In the genomic region with DNA sequence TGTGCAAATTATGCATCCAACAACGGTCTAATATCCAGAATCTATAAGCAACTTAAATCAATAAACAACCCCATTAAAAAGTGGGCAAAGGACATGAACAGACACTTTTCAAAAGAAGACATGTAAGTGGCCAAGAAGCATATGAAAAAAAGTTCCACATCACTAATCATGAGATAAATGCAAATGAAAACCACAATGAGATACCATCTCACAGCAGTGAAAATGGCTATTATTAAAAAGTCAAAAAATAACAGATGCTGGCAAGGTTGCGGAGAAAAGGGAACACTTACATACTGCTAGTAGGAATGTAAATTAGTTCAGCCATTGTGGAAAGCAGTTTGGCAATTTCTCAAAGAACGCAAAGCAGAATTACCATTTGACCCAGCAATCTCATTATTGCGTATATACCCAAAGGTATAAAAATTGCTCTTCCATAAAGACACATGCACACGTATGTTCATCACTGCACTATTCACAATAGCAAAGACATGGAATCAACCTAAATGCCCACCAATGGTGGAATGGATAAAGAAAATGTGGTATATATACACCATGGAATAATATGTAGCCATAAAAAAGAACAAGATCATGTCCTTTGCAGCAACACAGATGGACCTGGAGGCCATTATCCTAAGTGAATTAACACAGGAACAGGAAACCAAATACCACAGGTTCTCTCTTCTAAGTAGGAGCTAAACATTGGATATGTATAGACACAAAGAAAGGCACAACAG, we compare ENCODE assay signal across 1 cellular context.
A peak's percentile ranks its signal among the peaks of the same experiment; 100 is the strongest.
TF ChIP-seq lines count a peak whose summit lies in the region.

No MANE protein-coding gene starts in this region.

TF ChIP-seq in K562, 482 proteins besides CTCF, POLR2A, EP300 and RAD21 (continued from another document):
- TF ChIP-seq, protein P1, sequence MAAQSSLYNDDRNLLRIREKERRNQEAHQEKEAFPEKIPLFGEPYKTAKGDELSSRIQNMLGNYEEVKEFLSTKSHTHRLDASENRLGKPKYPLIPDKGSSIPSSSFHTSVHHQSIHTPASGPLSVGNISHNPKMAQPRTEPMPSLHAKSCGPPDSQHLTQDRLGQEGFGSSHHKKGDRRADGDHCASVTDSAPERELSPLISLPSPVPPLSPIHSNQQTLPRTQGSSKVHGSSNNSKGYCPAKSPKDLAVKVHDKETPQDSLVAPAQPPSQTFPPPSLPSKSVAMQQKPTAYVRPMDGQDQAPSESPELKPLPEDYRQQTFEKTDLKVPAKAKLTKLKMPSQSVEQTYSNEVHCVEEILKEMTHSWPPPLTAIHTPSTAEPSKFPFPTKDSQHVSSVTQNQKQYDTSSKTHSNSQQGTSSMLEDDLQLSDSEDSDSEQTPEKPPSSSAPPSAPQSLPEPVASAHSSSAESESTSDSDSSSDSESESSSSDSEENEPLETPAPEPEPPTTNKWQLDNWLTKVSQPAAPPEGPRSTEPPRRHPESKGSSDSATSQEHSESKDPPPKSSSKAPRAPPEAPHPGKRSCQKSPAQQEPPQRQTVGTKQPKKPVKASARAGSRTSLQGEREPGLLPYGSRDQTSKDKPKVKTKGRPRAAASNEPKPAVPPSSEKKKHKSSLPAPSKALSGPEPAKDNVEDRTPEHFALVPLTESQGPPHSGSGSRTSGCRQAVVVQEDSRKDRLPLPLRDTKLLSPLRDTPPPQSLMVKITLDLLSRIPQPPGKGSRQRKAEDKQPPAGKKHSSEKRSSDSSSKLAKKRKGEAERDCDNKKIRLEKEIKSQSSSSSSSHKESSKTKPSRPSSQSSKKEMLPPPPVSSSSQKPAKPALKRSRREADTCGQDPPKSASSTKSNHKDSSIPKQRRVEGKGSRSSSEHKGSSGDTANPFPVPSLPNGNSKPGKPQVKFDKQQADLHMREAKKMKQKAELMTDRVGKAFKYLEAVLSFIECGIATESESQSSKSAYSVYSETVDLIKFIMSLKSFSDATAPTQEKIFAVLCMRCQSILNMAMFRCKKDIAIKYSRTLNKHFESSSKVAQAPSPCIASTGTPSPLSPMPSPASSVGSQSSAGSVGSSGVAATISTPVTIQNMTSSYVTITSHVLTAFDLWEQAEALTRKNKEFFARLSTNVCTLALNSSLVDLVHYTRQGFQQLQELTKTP (IDR thresholded peaks at IDR 0.05; ENCODE audit: low read depth in 1 of 2, partially characterized antibody in 2 of 2): peak in 1 of 2 experiments; percentile 91
- TF ChIP-seq ZNF146 (CRISPR knock-in tag; IDR thresholded peaks at IDR 0.05; ENCODE audit: unreplicated experiment): peak; percentile 26
